Comparison of ENCODE assay signal across 8 cellular contexts in the genomic region with DNA sequence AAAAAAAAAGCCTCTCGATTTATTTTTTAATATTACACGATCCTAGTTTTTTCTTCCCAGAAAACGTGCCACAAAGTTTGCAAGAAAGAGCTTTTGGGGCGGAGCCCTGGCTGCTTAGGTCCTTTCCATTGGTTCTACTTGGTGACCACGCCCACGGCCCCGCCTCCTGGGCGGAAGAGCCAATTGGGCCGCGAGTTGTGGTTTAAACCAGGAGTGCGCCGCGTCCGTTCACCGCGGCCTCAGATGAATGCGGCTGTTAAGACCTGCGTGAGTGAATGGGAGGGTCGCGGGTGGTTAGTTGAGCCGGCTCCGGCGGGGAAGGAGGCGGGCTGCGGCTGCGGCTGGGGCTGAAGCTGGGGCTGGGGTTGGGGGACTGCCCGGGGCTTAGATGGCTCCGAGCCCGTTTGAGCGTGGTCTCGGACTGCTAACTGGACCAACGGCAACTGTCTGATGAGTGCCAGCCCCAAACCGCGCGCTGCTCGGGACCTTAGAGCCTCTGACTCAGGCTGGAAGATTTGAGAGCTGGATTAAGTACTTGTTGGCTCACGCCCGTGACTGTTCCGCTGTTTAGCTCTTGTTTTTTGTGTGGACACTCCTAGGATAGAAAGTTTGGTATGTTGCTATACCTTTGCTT. TPM values are rescaled to one million over a fixed set of nuclear protein-coding genes. Genes with fewer than 3 reads are reported as not detected.
A peak's percentile ranks its signal among the peaks of the same experiment; 100 is the strongest.
DNase-seq lines count a peak whose midpoint lies in the region; ATAC-seq lines count a peak whose summit lies in the region.

A gene (plus strand): TSS at position 231 of the 634 bp plus-strand sequence. CDS start 458 bp downstream, outside the sequence.

- H3K4me1 ChIP-seq in right cardiac atrium (ENCODE audit: control insufficient read depth, insufficient read depth, low read length) (peaks cover 8% of the 10 kb centered on the region), rectal smooth muscle tissue (ENCODE audit: control insufficient read depth, insufficient read depth, low read length) (peaks cover 6% of the 10 kb centered on the region), aorta (ENCODE audit: control insufficient read depth in 1 of 2, insufficient read depth in 2 of 2, low read length in 2 of 2) (no peaks in the 10 kb centered on the region)

- H3K4me3 ChIP-seq in right cardiac atrium (ENCODE audit: low read length) (peak within 1 kb of the TSS; percentile 94), rectal smooth muscle tissue (ENCODE audit: low read length) (peak within 1 kb of the TSS; percentile 75), aorta (ENCODE audit: low read length in 2 of 2) (peak within 1 kb of the TSS; percentile 42 to 55)

- peak within 1 kb of the TSS; percentile 32 for H3K9ac ChIP-seq in rectal smooth muscle tissue (ENCODE audit: low read length)

- peak; percentile 83 for DNase-seq in NCI-H1694 treated with DMSO at 0.1 percent for 48 hours (lab: John Stamatoyannopoulos, UW)
- DNase-seq in T-helper 2 cell, result peak; percentile 82 to 96 (median 87)
- peak in 56 of 58 donors; percentile 5 to 92 (median 79) for DNase-seq in anterior cingulate cortex (lab: John Stamatoyannopoulos, UW)
- peak; percentile 96 to 99 (median 98) for DNase-seq in right cardiac atrium
- peak; percentile 97 to 98 for DNase-seq in aorta

- peak within 1 kb of the TSS; percentile 48 for H3K27ac ChIP-seq in right cardiac atrium (ENCODE audit: low read length)
- H3K27ac ChIP-seq in rectal smooth muscle tissue (ENCODE audit: low read depth, low read length), result peak within 1 kb of the TSS; percentile 34
- H3K27ac ChIP-seq in aorta (ENCODE audit: low read depth in 1 of 2, low read length in 2 of 2), result peak within 1 kb of the TSS in 1 of 2 donors; percentile 13

- under 1% methylated on average over 39 of the region's 39 CpGs for WGBS in right cardiac atrium
- 0% methylated on average over 35 to 39 of the region's 39 CpGs for WGBS in aorta, 2 donors

- no peaks in the 10 kb centered on the region for H3K36me3 ChIP-seq in rectal smooth muscle tissue (ENCODE audit: control insufficient read depth, insufficient read depth, low read length)
- no peaks in the 10 kb centered on the region for H3K36me3 ChIP-seq in aorta (ENCODE audit: control insufficient read depth in 1 of 2, insufficient read depth in 2 of 2, low read length in 1 of 2)

- no peaks in the 10 kb centered on the region for H3K27me3 ChIP-seq in right cardiac atrium (ENCODE audit: control insufficient read depth, insufficient read depth)
- H3K27me3 ChIP-seq in rectal smooth muscle tissue (ENCODE audit: control insufficient read depth, insufficient read depth, low read length), result no peaks in the 10 kb centered on the region
- H3K27me3 ChIP-seq in aorta (ENCODE audit: control insufficient read depth in 1 of 2, insufficient read depth in 2 of 2, low read length in 1 of 2), result no peaks in the 10 kb centered on the region

- intact Hi-C loops in right cardiac atrium (cut with DNase I) (no loop called here), aorta (cut with DNase I) (no loop called here)

- ATAC-seq in GM18499 (IDR thresholded peaks at IDR 0.05; ENCODE audit: insufficient read depth, unreplicated experiment) (peak; percentile 39), HG02938 (IDR thresholded peaks at IDR 0.05; ENCODE audit: unreplicated experiment) (peak; percentile 59), right cardiac atrium (peak; percentile 90 to 92), aorta (ENCODE audit: low FRiP score) (peak; percentile 93)

- no peaks in the 10 kb centered on the region for H3K9me3 ChIP-seq in right cardiac atrium (ENCODE audit: control insufficient read depth, low read length)
- H3K9me3 ChIP-seq in aorta (ENCODE audit: control insufficient read depth, low read length), result no peaks in the 10 kb centered on the region

RNA-seq across cellular contexts. Expression of the gene that starts here (rescaled TPM):
- total RNA-seq in right cardiac atrium (1 to 10 TPM; 1.5 to 3.9 (median 2.5) TPM), aorta (1 to 10 TPM; 3.0 to 5.1 TPM)
- polyA plus RNA-seq in right cardiac atrium (2.9 TPM), aorta (10 to 100 TPM in 1 of 2 donors, 1 to 10 TPM in 1; 4.9 to 18.7 TPM)

Comparison
In these comparisons a context has a peak if more than half of its experiments do, and no peak if none do; other contexts are left out.
1. ATAC-seq: peak in every context shown above with its lines; median percentile 93 in aorta; 91 in right cardiac atrium; 59 in HG02938; 39 in GM18499.